Comparison of ENCODE assay signal across 23 cellular contexts in the genomic region with DNA sequence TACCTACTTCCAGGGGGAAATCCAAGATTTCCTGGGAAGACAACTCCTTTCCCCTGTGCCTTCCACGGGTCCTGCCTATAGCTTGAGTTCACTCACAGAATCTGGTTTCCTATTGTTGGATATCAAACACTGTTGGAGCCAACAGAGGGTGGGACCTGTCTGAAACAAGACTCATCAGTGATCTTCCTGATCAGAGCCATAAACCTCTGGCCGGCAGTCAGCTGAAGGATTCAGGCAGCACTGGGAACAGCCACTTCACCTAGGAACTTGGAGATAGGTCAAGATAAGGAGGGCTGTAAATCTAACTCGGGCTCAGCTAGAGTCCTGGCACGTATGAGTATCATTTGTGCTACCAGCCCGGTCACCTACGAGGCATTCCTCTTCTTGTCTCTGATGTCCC. TPM values are rescaled to one million over a fixed set of nuclear protein-coding genes. Genes with fewer than 3 reads are reported as not detected.
"Had no signal": no experiment of that assay in that cellular context is flagged by ENCODE, and none has a peak within 500 bp of the region (broad histone marks: within the 10 kb centered on the region; RNA-seq: fewer than 3 reads in every experiment).

No MANE protein-coding gene starts in this region.

- DNase-seq: activated CD4-positive, alpha-beta memory T cell treated with anti-CD3 and anti-CD28 coated beads for 36 hours; activated CD4-positive, alpha-beta T cell treated with anti-CD3 and anti-CD28 coated beads, Interleukin-2, amount 10 ng/mL, durations not matched to agents 7 days and 5 days; activated CD4-positive, CD25-positive, alpha-beta regulatory T cell; activated CD8-positive, alpha-beta memory T cell treated with anti-CD3 and anti-CD28 coated beads for 24 hours; activated naive CD4-positive, alpha-beta T cell treated with anti-CD3 and anti-CD28 coated beads, Interleukin-2, amount 50 U/mL, for 16 hours; activated naive CD8-positive, alpha-beta T cell treated with anti-CD3 and anti-CD28 coated beads, Interleukin-2, amount 10 ng/mL, durations not matched to agents 7 days and 5 days; activated T-cell treated with anti-CD3 and anti-CD28 coated beads, Interleukin-2, amount 50 U/mL, for 72 hours; anterior cingulate cortex; MM.1S; NCI-H1105 treated with DMSO at 0.1 percent for 48 hours; NCI-H1436 treated with DMSO at 0.1 percent for 48 hours; NCI-H187; NCI-H2081; NCI-H446; NCI-H524; PC-3; SIG-M5; T-cell; T-helper 2 cell had no signal

- H3K27ac ChIP-seq: adrenal gland, VCaP had no signal

- H3K4me1 ChIP-seq: adrenal gland had no signal

- ATAC-seq: activated T-cell treated with anti-CD3 and anti-CD28 coated beads, Interleukin-2, amount 50 U/mL, for 72 hours; PC-3; T-cell had no signal

- H3K36me3 ChIP-seq: adrenal gland had no signal

- H3K27me3 ChIP-seq: adrenal gland had no signal

- H3K4me3 ChIP-seq: adrenal gland had no signal

RNA-seq across cellular contexts. Expression of gene LYPD8, which starts 46.9 kb away (rescaled TPM):
- total RNA-seq: activated CD4-positive, alpha-beta memory T cell treated with anti-CD3 and anti-CD28 coated beads for 36 hours; activated CD4-positive, alpha-beta T cell treated with anti-CD3 and anti-CD28 coated beads, Interleukin-2, amount 10 ng/mL, durations not matched to agents 7 days and 5 days; activated naive CD8-positive, alpha-beta T cell treated with anti-CD3 and anti-CD28 coated beads, Interleukin-2, amount 10 ng/mL, durations not matched to agents 7 days and 5 days; activated T-cell treated with anti-CD3 and anti-CD28 coated beads, Interleukin-2, amount 50 U/mL, for 72 hours; activated T-helper 2 cell treated with anti-CD3 and anti-CD28 coated beads, Interferon-gamma antibody, Interleukin-2, Interleukin-4, amounts not matched to agents 10 μg/mL and 5 μg/mL and 100 μg/mL, durations not matched to agents 14 hours and 24 hours and 36 hours; adrenal gland; cardiac septum; PC-3; T-cell had no signal
